4 cellular contexts compared by ENCODE assay signal in the genomic region with DNA sequence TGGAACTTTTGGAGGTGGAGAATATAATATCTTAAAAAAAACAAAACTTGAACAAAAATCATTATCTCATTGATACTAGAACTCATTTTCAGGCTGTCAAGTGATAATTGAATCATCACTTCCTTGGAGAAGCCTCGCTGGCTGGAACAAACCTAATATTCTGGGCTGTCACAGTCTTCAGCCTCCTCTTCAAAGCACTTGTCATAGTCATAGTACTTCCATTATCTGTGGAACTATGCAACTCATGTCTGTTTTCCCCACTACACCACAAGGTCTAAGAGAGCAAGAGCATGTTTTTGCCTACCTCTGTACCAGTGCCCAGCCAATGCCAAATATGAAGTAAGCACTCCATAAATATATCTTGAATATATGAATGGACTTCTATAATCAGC.
"Had no signal": no experiment of that assay in that cellular context is flagged by ENCODE, and none has a peak within 500 bp of the region (broad histone marks: within the 10 kb centered on the region; RNA-seq: fewer than 3 reads in every experiment).

No MANE protein-coding gene starts in this region.

- ATAC-seq: GM23338 had no signal

- H3K4me1 Mint-ChIP-seq: GM23338 had no signal

- DNase-seq: H9, HCEC 1CT, IMR-90 had no signal

- H3K27ac Mint-ChIP-seq: GM23338, H9 had no signal

- H3K9me3 Mint-ChIP-seq: H9 had no signal

- H3K4me3 Mint-ChIP-seq: GM23338, H9 had no signal
